Comparison of ENCODE assay signal across 9 cellular contexts in the genomic region with DNA sequence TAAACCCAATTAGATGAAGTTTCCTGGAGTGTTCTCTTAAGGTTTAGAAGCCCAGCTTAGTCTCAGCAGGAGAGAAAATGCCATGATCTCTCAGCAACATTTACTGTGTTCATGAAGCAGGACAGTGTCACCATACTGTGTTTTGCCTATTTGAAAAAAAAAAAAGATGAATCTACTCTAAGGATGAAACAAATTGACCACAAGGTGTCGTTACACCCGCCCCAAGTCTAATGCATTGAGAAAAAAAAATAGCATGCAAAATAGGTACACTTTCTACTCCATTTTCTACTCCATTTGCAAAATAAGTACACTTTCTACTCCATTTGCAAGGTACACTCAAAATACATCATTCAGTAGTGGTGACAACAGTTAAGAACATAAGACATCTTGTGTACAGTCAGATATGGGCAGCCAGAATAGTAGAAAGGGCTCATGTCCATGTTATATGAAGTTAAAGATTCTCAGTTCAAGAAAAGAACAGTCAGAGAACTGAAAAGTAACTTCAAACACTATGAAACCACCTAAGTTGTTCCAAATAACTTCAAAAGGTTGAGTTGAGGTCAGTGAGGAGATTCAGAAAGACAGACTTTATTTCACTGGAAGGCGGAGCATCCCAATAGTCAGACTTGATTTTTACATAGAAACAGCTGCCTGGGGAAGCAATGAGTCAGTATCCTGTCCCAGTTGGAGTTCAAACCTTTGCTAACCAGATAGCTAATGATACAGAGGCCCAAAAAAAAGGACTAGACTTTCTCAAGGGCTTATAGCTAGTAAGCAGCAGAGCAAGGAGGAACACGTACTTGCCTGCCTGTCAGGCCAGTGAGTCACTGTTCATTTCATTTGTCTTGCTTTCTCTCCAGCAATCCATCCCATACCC. TPM values are rescaled to one million over a fixed set of nuclear protein-coding genes. Genes with fewer than 3 reads are reported as not detected.
DNase-seq lines count a peak whose midpoint lies in the region; ATAC-seq, FAIRE-seq and TF ChIP-seq lines count a peak whose summit lies in the region.
"Had no signal": no experiment of that assay in that cellular context is flagged by ENCODE, and none has a peak within 500 bp of the region (broad histone marks: within the 10 kb centered on the region; RNA-seq: fewer than 3 reads in every experiment).

No MANE protein-coding gene starts in this region.

- no peak for FAIRE-seq in frontal cortex (lab: Jason Lieb, UNC)

- H3K27ac ChIP-seq in effector memory CD4-positive, alpha-beta T cell (ENCODE audit: insufficient read depth, low read length, poor library complexity, severe bottlenecking): no peak overlapping the region

- H3K4me1 ChIP-seq in effector memory CD4-positive, alpha-beta T cell (ENCODE audit: control insufficient read depth, insufficient read depth, low read length, poor library complexity, severe bottlenecking): no peaks in the 10 kb centered on the region

- H3K4me3 ChIP-seq in MG63 (no peak overlapping the region), choroid plexus epithelial cell (ENCODE audit: low read depth, low read length) (no peak overlapping the region)
- H3K4me3 ChIP-seq in effector memory CD4-positive, alpha-beta T cell (ENCODE audit: insufficient read depth, low read depth, low read length, poor library complexity, severe bottlenecking): no peak overlapping the region

- no peaks in the 10 kb centered on the region for H3K27me3 ChIP-seq in MG63
- H3K27me3 ChIP-seq in effector memory CD4-positive, alpha-beta T cell (replicated peaks; ENCODE audit: control insufficient read depth, insufficient read depth, low read length, poor library complexity, severe bottlenecking): no peaks in the 10 kb centered on the region

- peak; percentile 84 for DNase-seq in DMS53 (lab: John Stamatoyannopoulos, UW)
- DNase-seq in MG63: peak; percentile 49
- peak; percentile 95 for DNase-seq in choroid plexus epithelial cell (ENCODE audit: low read depth)
- DNase-seq in NCI-H345 treated with DMSO at 0.1 percent for 48 hours (lab: John Stamatoyannopoulos, UW; ENCODE audit: unreplicated experiment): no peak
- DNase-seq in frontal cortex (ENCODE audit: low spot score in 2 of 2): no peak
- DNase-seq in effector memory CD4-positive, alpha-beta T cell: no peak

- H3K9me3 ChIP-seq in MG63: peaks cover 2% of the 10 kb centered on the region; the same call in 1 of the 2 replicates
- H3K9me3 ChIP-seq in effector memory CD4-positive, alpha-beta T cell (ENCODE audit: control insufficient read depth, low read length): no peaks in the 10 kb centered on the region

- TF ChIP-seq CTCF in choroid plexus epithelial cell (conservative IDR thresholded peaks at IDR 0.05; ENCODE audit: low read depth, low read length): peak; percentile 44

- no peaks in the 10 kb centered on the region for H3K36me3 ChIP-seq in MG63
- no peaks in the 10 kb centered on the region for H3K36me3 ChIP-seq in effector memory CD4-positive, alpha-beta T cell (ENCODE audit: control insufficient read depth, insufficient read depth, low read length)

- ATAC-seq in GM19463 (IDR thresholded peaks at IDR 0.05; ENCODE audit: unreplicated experiment) (peak; percentile 49), GM19035 (IDR thresholded peaks at IDR 0.05; ENCODE audit: unreplicated experiment) (no peak)

RNA-seq across cellular contexts. Expression of a gene that starts 13.3 kb away (rescaled TPM):
- 0.16 TPM in 1 of 2 replicates, not detected in the other for total RNA-seq in MG63 (2014; rRNA removed; shearing (Covaris generic); ENCODE audit: low replicate concordance)
- total RNA-seq in frontal cortex: 70.9 TPM
- total RNA-seq: T-helper 2 cell treated with Interferon-gamma antibody and Interleukin-4, amounts not matched to agents 100 ng/mL and 5 ng/mL, for 36 hours had no signal

Comparison
In these comparisons a context has a peak if more than half of its experiments do, and no peak if none do; other contexts are left out.
1. DNase-seq: peak in DMS53 (single experiment), MG63 (single experiment) and choroid plexus epithelial cell (single experiment); none in NCI-H345 treated with DMSO at 0.1 percent for 48 hours (single experiment), frontal cortex (0 of 2) and effector memory CD4-positive, alpha-beta T cell (0 of 3).
2. RNA of a gene that starts 13.3 kb away (total RNA-seq): 70.9 TPM in frontal cortex (single experiment); 0.16 TPM in MG63; every median in the first group is over 10 times any median in the second.